Comparison of ENCODE assay signal across 19 cellular contexts in the genomic region with DNA sequence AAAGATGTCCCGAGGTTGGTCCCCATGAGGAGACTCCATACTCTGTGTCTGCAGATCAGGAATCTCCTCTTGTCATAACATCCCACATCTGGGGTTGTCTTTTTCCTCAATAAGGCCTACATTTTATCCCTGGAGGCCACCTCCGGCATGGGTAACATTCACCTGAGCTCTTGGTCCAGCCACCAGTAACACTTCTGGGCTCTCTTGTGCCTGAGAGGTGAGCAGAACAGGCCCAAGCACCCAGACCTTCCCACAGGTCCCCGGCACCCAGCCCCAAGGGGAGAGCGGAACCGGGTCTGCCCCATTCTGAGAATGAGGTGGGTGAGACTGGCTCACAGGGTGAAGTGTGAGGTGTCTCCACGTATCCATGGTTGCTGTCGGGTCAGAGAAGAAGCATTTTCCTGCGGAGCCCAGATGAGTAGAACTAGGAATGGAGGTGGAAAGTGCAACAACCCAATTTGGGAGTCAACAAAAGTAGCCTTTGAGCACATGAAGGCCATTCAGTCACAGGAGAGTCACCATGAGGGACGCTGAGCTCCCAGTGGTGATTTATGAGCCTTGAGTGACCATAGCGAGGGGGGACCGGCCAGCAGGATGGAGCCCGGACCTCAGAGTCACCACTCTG.
"Had no signal": no experiment of that assay in that cellular context is flagged by ENCODE, and none has a peak within 500 bp of the region (broad histone marks: within the 10 kb centered on the region; RNA-seq: fewer than 3 reads in every experiment).

No MANE protein-coding gene starts in this region.

- H3K4me1 ChIP-seq: breast epithelium, left lung, psoas muscle, thyroid gland had no signal

- H3K27me3 ChIP-seq: breast epithelium, left lung, thyroid gland had no signal

- H3K4me3 ChIP-seq: breast epithelium, left lung, psoas muscle, smooth muscle cell, thyroid gland had no signal

- H3K4me1 Mint-ChIP-seq: activated naive CD4-positive, alpha-beta T cell treated with anti-CD3 and anti-CD28 coated beads, Interleukin-2, amount 50 U/mL, for 24 hours; stimulated activated effector memory CD8-positive, alpha-beta T cell treated with anti-CD3 and anti-CD28 coated beads, Interleukin-12 subunit alpha, Interleukin-12 subunit beta, amount 100 ng/mL, for 72 hours had no signal

- H3K4me3 Mint-ChIP-seq: activated CD8-positive, alpha-beta T cell treated with anti-CD3 and anti-CD28 coated beads for 36 hours; activated naive CD4-positive, alpha-beta T cell treated with anti-CD3 and anti-CD28 coated beads, Interleukin-2, amount 50 U/mL, for 24 hours; nephron progenitor cell; stimulated activated effector memory CD8-positive, alpha-beta T cell treated with anti-CD3 and anti-CD28 coated beads, Interleukin-12 subunit alpha, Interleukin-12 subunit beta, amount 100 ng/mL, for 72 hours had no signal

- H3K36me3 ChIP-seq: breast epithelium, left lung, thyroid gland had no signal

- H3K9me3 Mint-ChIP-seq: activated CD8-positive, alpha-beta T cell treated with anti-CD3 and anti-CD28 coated beads for 36 hours had no signal

- H3K9me3 ChIP-seq: breast epithelium, left lung, psoas muscle, thyroid gland had no signal

- H3K27ac ChIP-seq: breast epithelium, left lung, psoas muscle, thyroid gland, VCaP had no signal

- H3K27ac Mint-ChIP-seq: activated CD8-positive, alpha-beta T cell treated with anti-CD3 and anti-CD28 coated beads for 36 hours; activated naive CD4-positive, alpha-beta T cell treated with anti-CD3 and anti-CD28 coated beads, Interleukin-2, amount 50 U/mL, for 24 hours; nephron progenitor cell; stimulated activated effector memory CD8-positive, alpha-beta T cell treated with anti-CD3 and anti-CD28 coated beads, Interleukin-12 subunit alpha, Interleukin-12 subunit beta, amount 100 ng/mL, for 72 hours had no signal

- DNase-seq: activated CD4-positive, CD25-positive, alpha-beta regulatory T cell treated with anti-CD3 and anti-CD28 coated beads, Interleukin-2, amount 50 U/mL, for 72 hours; activated CD8-positive, alpha-beta T cell treated with anti-CD3 and anti-CD28 coated beads for 36 hours; activated gamma-delta T cell; cerebellar nuclear complex; erythroblast; kidney; left lung; mammary epithelial cell; nephron progenitor cell; psoas muscle; stimulated activated CD4-positive, alpha-beta T cell treated with anti-CD3 and anti-CD28 coated beads, Interleukin-4, amount 100 ng/mL, for 24 hours; SW 1271; T-helper 2 cell; thyroid gland had no signal

- H3K36me3 Mint-ChIP-seq: activated naive CD4-positive, alpha-beta T cell treated with anti-CD3 and anti-CD28 coated beads, Interleukin-2, amount 50 U/mL, for 24 hours; stimulated activated effector memory CD8-positive, alpha-beta T cell treated with anti-CD3 and anti-CD28 coated beads, Interleukin-12 subunit alpha, Interleukin-12 subunit beta, amount 100 ng/mL, for 72 hours had no signal
